30 cellular contexts compared by ENCODE assay signal in the genomic region with DNA sequence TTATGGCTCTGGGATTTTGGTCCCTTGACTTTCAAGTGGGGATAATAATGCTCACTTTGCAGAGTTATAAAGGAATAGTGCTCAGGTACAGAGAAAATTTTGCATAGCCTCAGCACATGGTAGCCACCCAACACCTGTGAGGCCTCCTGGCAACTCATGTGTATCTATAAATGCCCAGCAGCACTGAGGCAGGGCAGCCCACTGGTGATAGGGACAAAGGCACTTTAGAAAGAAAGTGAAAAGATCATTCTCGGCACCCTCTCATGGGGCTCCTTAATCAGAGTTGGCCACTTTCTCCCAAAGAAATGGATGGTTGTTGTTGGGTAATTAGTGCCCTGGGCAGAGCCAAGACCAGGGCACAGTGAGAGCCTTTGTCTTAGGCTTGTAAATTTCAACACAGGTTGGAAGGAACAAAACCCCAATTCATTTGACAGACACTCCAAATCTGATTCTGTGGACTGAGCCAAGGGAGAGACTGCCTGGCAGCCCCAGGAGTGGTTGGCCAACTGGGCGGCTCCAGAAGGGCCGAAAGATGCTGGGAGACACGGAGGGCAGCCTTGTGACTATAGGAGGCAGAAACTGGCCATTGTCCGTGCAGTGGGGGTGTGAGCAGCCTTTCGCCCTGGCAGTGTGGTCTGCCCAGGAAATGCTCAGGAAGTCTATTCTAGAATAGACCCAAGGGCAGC.
DNase-seq lines count a peak whose midpoint lies in the region; ATAC-seq and TF ChIP-seq lines count a peak whose summit lies in the region.
"Had no signal": no experiment of that assay in that cellular context is flagged by ENCODE, and none has a peak within 500 bp of the region (broad histone marks: within the 10 kb centered on the region; RNA-seq: fewer than 3 reads in every experiment).

No MANE protein-coding gene starts in this region.

- 62% methylated on average over 6 of the region's 6 CpGs for WGBS in suprapubic skin
- WGBS in testis, 2 donors: 84 to 89% methylated on average over 3 to 6 of the region's 6 CpGs

- intact Hi-C loops in Right ventricle myocardium superior (cut with DNase I) (no loop called here), testis (cut with DNase I; ENCODE audit: low total_unique reads) (no loop called here)

- H3K4me3 ChIP-seq in right atrium auricular region (no peak overlapping the region), suprapubic skin (no peak overlapping the region), testis (no peak overlapping the region)
- H3K4me3 ChIP-seq: gastrocnemius medialis, GM12878, thoracic aorta had no signal

- TF ChIP-seq POLR2A in suprapubic skin (IDR thresholded peaks at IDR 0.05): no peak
- no peak for TF ChIP-seq POLR2A in testis (IDR thresholded peaks at IDR 0.05)

- H3K27ac ChIP-seq in right atrium auricular region (no peak overlapping the region), suprapubic skin (peak overlapping the region; percentile 64), testis (no peak overlapping the region)
- H3K27ac ChIP-seq: gastrocnemius medialis, RWPE1, thoracic aorta had no signal

- H3K27me3 ChIP-seq in right atrium auricular region: no peaks in the 10 kb centered on the region
- no peaks in the 10 kb centered on the region for H3K27me3 ChIP-seq in suprapubic skin
- H3K27me3 ChIP-seq in testis: no peaks in the 10 kb centered on the region
- H3K27me3 ChIP-seq: gastrocnemius medialis had no signal

- H3K9me3 ChIP-seq in right atrium auricular region (no peaks in the 10 kb centered on the region), suprapubic skin (no peaks in the 10 kb centered on the region), testis (no peaks in the 10 kb centered on the region)
- H3K9me3 ChIP-seq: gastrocnemius medialis, SK-N-SH, thoracic aorta had no signal

- H3K36me3 ChIP-seq in right atrium auricular region (no peaks in the 10 kb centered on the region), suprapubic skin (no peaks in the 10 kb centered on the region), testis (ENCODE audit: low read depth, missing control alignments) (no peaks in the 10 kb centered on the region)
- H3K36me3 ChIP-seq: gastrocnemius medialis, thoracic aorta had no signal

- no peak for TF ChIP-seq CTCF in right atrium auricular region (IDR thresholded peaks at IDR 0.05)
- no peak for TF ChIP-seq CTCF in suprapubic skin (IDR thresholded peaks at IDR 0.05)
- no peak for TF ChIP-seq CTCF in testis (IDR thresholded peaks at IDR 0.05)

- no peak for TF ChIP-seq EP300 in suprapubic skin (IDR thresholded peaks at IDR 0.05)

- ATAC-seq in Right ventricle myocardium superior (ENCODE audit: poor library complexity): peak; percentile 43
- ATAC-seq: gastrocnemius medialis, GM12878, left lobe of liver, T-helper 17 cell had no signal

- no peaks in the 10 kb centered on the region for H3K4me1 ChIP-seq in right atrium auricular region
- H3K4me1 ChIP-seq in suprapubic skin: peaks cover 6% of the 10 kb centered on the region
- no peaks in the 10 kb centered on the region for H3K4me1 ChIP-seq in testis
- H3K4me1 ChIP-seq: gastrocnemius medialis had no signal

- DNase-seq in Right ventricle myocardium superior: no peak
- no peak for DNase-seq in right atrium auricular region (ENCODE audit: low spot score)
- peak; percentile 49 for DNase-seq in foreskin melanocyte
- peak in 53 of 56 donors; percentile 20 to 86 (median 70) for DNase-seq in nucleus accumbens (lab: John Stamatoyannopoulos, UW)
- DNase-seq in suprapubic skin (ENCODE audit: low spot score in 2 of 2): no peak
- DNase-seq in SKM-1 (lab: John Stamatoyannopoulos, UW; ENCODE audit: unreplicated experiment): no peak
- no peak for DNase-seq in testis
- DNase-seq in NCI-H187 treated with DMSO at 0.1 percent for 48 hours (lab: John Stamatoyannopoulos, UW): no peak
- DNase-seq: activated T-cell treated with anti-CD3 and anti-CD28 coated beads, Interleukin-2, amount 50 U/mL, for 48 hours; CD4-positive, alpha-beta memory T cell; cerebellar nuclear complex; dermis blood vessel endothelial cell; gastrocnemius medialis; H7; immature natural killer cell; Kasumi-1; mesendoderm; NCI-H1436; NCI-H2081 treated with DMSO at 0.1 percent for 48 hours; NCI-H2227 treated with DMSO at 0.1 percent for 48 hours; NCI-H526; OCI-M1; SK-N-SH; small intestine; stimulated activated naive CD4-positive, alpha-beta T cell; T-helper 17 cell had no signal

Comparison
In these comparisons a context has a peak if more than half of its experiments do, and no peak if none do; other contexts are left out.
1. DNase-seq: peak in foreskin melanocyte (single experiment) and nucleus accumbens (53 of 56); none in Right ventricle myocardium superior (single experiment), right atrium auricular region (single experiment), suprapubic skin (0 of 2), SKM-1 (single experiment), testis (single experiment) and NCI-H187 treated with DMSO at 0.1 percent for 48 hours (single experiment).